ENCODE assay signal across 28 cellular contexts in the genomic region with DNA sequence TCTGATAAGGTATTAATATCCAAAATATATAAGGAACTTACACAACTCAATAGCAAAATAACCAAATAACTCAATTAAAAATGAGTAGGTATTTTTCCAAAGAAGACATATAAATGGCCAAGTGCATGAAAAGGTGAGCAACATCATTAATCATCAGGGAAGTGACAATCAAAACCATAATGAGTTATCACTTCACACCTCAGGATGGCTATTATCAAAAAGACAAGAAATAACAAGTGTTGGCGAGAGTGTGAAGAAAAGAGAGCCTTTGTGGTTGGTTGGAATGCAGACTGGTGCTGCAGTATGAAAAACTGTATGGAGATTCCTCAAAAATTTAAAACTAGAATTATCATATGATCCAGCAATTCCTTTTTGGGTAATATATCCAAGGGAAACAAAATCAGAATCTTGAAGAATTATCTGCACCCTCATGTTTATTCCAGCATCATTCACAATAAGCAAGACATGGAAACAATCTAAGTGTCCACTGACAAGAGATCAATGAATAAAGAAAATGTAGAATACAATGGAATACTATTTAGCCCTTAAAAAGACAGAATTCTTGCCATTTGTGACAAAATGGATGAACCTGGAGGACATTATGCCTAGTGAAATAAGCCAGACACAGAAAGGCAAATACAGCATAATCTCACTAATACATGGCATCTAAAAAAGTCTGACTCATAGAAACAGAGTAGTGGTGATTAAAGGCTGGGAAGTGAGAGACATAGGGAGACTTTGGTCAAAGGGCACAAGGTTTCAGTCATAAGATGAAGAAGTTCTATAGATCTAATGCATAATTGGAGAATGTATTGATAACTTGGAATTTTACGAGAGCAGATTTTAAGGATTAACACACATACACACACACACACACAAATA.
"Had no signal": no experiment of that assay in that cellular context is flagged by ENCODE, and none has a peak within 500 bp of the region (broad histone marks: within the 10 kb centered on the region; RNA-seq: fewer than 3 reads in every experiment).

No MANE protein-coding gene starts in this region.

- H3K4me3 ChIP-seq: dorsolateral prefrontal cortex, heart right ventricle, lower lobe of right lung, prostate gland, right atrium auricular region, sigmoid colon, spleen, thoracic aorta, tibial nerve, upper lobe of left lung had no signal

- H3K36me3 ChIP-seq: heart right ventricle, lower lobe of right lung, prostate gland, right atrium auricular region, sigmoid colon, spleen, thoracic aorta, tibial nerve, upper lobe of left lung had no signal

- H3K9me3 ChIP-seq: heart right ventricle, lower lobe of right lung, prostate gland, right atrium auricular region, sigmoid colon, spleen, thoracic aorta, tibial nerve, upper lobe of left lung had no signal

- H3K9me3 Mint-ChIP-seq: nephron progenitor cell had no signal

- DNase-seq: dorsolateral prefrontal cortex; effector CD4-positive, alpha-beta T cell; foreskin fibroblast; glutamatergic neuron; heart right ventricle; hippocampal formation; kidney glomerular epithelial cell; left colon; left ventricle myocardium superior; lower lobe of right lung; naive thymus-derived CD8-positive, alpha-beta T cell; nephron progenitor cell; nucleus accumbens; sigmoid colon; spleen; stimulated activated CD4-positive, alpha-beta T cell treated with anti-CD3 and anti-CD28 coated beads, Interleukin-4, amount 100 ng/mL, for 4 hours; stimulated activated naive CD8-positive, alpha-beta T cell treated with anti-CD3 and anti-CD28 coated beads, Interleukin-15, Interleukin-2, amounts not matched to agents 100 U/mL and 50 U/mL, for 24 hours; upper lobe of left lung had no signal

- H3K4me1 Mint-ChIP-seq: stimulated activated memory B cell treated with anti-CD40 and anti-IgM and Interleukin-4, amounts not matched to agents 10 μg/mL and 1 μg/mL and 100 μg/mL, for 72 hours had no signal

- H3K27me3 ChIP-seq: right atrium auricular region, sigmoid colon, spleen, tibial nerve, upper lobe of left lung had no signal

- H3K36me3 Mint-ChIP-seq: naive thymus-derived CD8-positive, alpha-beta T cell; stimulated activated memory B cell treated with anti-CD40 and anti-IgM and Interleukin-4, amounts not matched to agents 10 μg/mL and 1 μg/mL and 100 μg/mL, for 72 hours had no signal

- H3K27ac ChIP-seq: dorsolateral prefrontal cortex, epithelial cell of prostate, heart right ventricle, lower lobe of right lung, prostate gland, right atrium auricular region, sigmoid colon, spleen, thoracic aorta, tibial nerve, upper lobe of left lung had no signal

- H3K27ac Mint-ChIP-seq: naive thymus-derived CD8-positive, alpha-beta T cell; nephron progenitor cell; stimulated activated memory B cell treated with anti-CD40 and anti-IgM and Interleukin-4, amounts not matched to agents 10 μg/mL and 1 μg/mL and 100 μg/mL, for 72 hours had no signal

- ATAC-seq: esophagus mucosa; heart right ventricle; left colon; left ventricle myocardium superior; lower lobe of right lung; naive thymus-derived CD8-positive, alpha-beta T cell; stimulated activated memory B cell treated with anti-CD40 and anti-IgM and Interleukin-4, amounts not matched to agents 10 μg/mL and 1 μg/mL and 100 μg/mL, for 72 hours; stimulated activated naive CD8-positive, alpha-beta T cell treated with anti-CD3 and anti-CD28 coated beads, Interleukin-15, Interleukin-2, amounts not matched to agents 100 U/mL and 50 U/mL, for 24 hours had no signal

- FAIRE-seq: colon, islet of Langerhans, urothelium cell line had no signal

- H3K4me3 Mint-ChIP-seq: naive thymus-derived CD8-positive, alpha-beta T cell; nephron progenitor cell; stimulated activated memory B cell treated with anti-CD40 and anti-IgM and Interleukin-4, amounts not matched to agents 10 μg/mL and 1 μg/mL and 100 μg/mL, for 72 hours had no signal

- H3K4me1 ChIP-seq: prostate gland had no signal
